Comparison of ENCODE assay signal across 1 cellular context in the genomic region with DNA sequence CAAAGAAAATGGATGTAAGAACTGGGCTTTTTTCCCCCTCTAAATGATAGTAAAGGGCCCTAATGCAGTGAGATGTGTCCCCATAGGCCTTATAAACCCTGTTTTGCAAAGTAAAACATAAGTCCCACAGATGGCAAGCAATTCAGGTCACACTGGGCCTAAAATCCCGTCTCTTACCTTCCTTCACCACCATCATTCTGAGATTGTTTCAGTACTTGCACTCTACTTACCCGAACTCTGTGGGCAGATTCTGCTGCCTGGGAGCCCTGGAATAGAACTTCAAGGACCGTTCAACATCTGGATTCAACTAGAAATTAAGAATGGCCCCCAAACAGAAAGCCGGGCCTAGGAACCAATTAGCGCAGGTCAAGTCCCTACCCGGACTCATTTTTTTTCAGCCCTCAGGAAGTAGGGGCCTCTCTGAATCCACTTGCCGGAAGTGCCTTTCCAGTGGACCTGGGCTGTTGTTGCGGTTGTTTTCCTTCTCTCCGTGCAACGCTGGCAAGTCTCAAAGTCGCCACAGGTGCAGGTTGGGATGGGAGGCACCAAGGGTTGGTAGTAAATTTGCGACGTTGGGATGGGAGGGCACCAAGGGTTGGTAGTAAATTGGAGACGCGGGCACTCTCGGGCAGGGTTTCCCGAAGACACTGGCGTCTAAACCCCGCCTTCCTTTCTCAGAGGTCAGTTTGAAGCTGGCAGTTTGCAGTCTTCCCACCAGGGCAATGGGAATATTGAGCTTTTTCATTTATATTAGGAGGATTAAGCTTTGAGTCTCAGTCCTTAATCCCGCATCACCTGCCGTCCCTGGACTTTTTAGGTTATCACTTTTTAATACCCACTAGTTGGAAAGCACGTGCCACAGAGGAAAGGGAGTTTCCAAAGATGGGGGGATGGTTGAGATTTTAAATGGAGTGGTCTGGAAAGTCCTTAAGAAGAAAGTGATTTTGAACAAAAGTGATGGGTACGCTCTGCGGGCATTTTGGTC.
TF ChIP-seq lines count a peak whose summit lies in the region.

A gene with protein sequence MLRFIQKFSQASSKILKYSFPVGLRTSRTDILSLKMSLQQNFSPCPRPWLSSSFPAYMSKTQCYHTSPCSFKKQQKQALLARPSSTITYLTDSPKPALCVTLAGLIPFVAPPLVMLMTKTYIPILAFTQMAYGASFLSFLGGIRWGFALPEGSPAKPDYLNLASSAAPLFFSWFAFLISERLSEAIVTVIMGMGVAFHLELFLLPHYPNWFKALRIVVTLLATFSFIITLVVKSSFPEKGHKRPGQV (plus strand): TSS at position 429 of the 985 bp plus-strand sequence. CDS start 2,888 bp downstream, outside the sequence.

TF ChIP-seq in K562, 482 proteins besides CTCF, POLR2A, EP300 and RAD21 (continued from another document and continues in another):
- TF ChIP-seq, protein P1, sequence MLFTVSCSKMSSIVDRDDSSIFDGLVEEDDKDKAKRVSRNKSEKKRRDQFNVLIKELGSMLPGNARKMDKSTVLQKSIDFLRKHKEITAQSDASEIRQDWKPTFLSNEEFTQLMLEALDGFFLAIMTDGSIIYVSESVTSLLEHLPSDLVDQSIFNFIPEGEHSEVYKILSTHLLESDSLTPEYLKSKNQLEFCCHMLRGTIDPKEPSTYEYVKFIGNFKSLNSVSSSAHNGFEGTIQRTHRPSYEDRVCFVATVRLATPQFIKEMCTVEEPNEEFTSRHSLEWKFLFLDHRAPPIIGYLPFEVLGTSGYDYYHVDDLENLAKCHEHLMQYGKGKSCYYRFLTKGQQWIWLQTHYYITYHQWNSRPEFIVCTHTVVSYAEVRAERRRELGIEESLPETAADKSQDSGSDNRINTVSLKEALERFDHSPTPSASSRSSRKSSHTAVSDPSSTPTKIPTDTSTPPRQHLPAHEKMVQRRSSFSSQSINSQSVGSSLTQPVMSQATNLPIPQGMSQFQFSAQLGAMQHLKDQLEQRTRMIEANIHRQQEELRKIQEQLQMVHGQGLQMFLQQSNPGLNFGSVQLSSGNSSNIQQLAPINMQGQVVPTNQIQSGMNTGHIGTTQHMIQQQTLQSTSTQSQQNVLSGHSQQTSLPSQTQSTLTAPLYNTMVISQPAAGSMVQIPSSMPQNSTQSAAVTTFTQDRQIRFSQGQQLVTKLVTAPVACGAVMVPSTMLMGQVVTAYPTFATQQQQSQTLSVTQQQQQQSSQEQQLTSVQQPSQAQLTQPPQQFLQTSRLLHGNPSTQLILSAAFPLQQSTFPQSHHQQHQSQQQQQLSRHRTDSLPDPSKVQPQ (CRISPR knock-in tag; IDR thresholded peaks at IDR 0.05; ENCODE audit: borderline replicate concordance): no peak
- TF ChIP-seq TBP (optimal IDR thresholded peaks at IDR 0.05; ENCODE audit: low read depth, low read length): peak; percentile 95
- TF ChIP-seq, protein P2, sequence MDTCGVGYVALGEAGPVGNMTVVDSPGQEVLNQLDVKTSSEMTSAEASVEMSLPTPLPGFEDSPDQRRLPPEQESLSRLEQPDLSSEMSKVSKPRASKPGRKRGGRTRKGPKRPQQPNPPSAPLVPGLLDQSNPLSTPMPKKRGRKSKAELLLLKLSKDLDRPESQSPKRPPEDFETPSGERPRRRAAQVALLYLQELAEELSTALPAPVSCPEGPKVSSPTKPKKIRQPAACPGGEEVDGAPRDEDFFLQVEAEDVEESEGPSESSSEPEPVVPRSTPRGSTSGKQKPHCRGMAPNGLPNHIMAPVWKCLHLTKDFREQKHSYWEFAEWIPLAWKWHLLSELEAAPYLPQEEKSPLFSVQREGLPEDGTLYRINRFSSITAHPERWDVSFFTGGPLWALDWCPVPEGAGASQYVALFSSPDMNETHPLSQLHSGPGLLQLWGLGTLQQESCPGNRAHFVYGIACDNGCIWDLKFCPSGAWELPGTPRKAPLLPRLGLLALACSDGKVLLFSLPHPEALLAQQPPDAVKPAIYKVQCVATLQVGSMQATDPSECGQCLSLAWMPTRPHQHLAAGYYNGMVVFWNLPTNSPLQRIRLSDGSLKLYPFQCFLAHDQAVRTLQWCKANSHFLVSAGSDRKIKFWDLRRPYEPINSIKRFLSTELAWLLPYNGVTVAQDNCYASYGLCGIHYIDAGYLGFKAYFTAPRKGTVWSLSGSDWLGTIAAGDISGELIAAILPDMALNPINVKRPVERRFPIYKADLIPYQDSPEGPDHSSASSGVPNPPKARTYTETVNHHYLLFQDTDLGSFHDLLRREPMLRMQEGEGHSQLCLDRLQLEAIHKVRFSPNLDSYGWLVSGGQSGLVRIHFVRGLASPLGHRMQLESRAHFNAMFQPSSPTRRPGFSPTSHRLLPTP (IDR thresholded peaks at IDR 0.05; ENCODE audit: borderline replicate concordance, extremely low read depth, insufficient read length): no peak
- TF ChIP-seq, protein P3, sequence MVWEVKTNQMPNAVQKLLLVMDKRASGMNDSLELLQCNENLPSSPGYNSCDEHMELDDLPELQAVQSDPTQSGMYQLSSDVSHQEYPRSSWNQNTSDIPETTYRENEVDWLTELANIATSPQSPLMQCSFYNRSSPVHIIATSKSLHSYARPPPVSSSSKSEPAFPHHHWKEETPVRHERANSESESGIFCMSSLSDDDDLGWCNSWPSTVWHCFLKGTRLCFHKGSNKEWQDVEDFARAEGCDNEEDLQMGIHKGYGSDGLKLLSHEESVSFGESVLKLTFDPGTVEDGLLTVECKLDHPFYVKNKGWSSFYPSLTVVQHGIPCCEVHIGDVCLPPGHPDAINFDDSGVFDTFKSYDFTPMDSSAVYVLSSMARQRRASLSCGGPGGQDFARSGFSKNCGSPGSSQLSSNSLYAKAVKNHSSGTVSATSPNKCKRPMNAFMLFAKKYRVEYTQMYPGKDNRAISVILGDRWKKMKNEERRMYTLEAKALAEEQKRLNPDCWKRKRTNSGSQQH (CRISPR knock-in tag; IDR thresholded peaks at IDR 0.05): peak; percentile 90
- TF ChIP-seq NBN (IDR thresholded peaks at IDR 0.05; ENCODE audit: low read depth): peak; percentile 70
- TF ChIP-seq ZNF583 (CRISPR knock-in tag; IDR thresholded peaks at IDR 0.05): peak; percentile 68; the same call in 1 of the 2 replicates
- TF ChIP-seq MYNN (IDR thresholded peaks at IDR 0.05): no peak; the same call in 1 of the 2 replicates
- TF ChIP-seq MYNN (CRISPR knock-in tag; IDR thresholded peaks at IDR 0.05): no peak
- no peak for TF ChIP-seq BRCA1 (IDR thresholded peaks at IDR 0.05)
- no peak for TF ChIP-seq BRCA1 (CRISPR knock-in tag; IDR thresholded peaks at IDR 0.05)
- TF ChIP-seq SIRT6 (IDR thresholded peaks at IDR 0.05; ENCODE audit: low read depth, low read length): peak; percentile 53
- TF ChIP-seq BHLHE40 (IDR thresholded peaks at IDR 0.05; ENCODE audit: low read length): peak; percentile 75
- no peak for TF ChIP-seq THRAP3 (IDR thresholded peaks at IDR 0.05; ENCODE audit: borderline replicate concordance)
- TF ChIP-seq, protein P4, sequence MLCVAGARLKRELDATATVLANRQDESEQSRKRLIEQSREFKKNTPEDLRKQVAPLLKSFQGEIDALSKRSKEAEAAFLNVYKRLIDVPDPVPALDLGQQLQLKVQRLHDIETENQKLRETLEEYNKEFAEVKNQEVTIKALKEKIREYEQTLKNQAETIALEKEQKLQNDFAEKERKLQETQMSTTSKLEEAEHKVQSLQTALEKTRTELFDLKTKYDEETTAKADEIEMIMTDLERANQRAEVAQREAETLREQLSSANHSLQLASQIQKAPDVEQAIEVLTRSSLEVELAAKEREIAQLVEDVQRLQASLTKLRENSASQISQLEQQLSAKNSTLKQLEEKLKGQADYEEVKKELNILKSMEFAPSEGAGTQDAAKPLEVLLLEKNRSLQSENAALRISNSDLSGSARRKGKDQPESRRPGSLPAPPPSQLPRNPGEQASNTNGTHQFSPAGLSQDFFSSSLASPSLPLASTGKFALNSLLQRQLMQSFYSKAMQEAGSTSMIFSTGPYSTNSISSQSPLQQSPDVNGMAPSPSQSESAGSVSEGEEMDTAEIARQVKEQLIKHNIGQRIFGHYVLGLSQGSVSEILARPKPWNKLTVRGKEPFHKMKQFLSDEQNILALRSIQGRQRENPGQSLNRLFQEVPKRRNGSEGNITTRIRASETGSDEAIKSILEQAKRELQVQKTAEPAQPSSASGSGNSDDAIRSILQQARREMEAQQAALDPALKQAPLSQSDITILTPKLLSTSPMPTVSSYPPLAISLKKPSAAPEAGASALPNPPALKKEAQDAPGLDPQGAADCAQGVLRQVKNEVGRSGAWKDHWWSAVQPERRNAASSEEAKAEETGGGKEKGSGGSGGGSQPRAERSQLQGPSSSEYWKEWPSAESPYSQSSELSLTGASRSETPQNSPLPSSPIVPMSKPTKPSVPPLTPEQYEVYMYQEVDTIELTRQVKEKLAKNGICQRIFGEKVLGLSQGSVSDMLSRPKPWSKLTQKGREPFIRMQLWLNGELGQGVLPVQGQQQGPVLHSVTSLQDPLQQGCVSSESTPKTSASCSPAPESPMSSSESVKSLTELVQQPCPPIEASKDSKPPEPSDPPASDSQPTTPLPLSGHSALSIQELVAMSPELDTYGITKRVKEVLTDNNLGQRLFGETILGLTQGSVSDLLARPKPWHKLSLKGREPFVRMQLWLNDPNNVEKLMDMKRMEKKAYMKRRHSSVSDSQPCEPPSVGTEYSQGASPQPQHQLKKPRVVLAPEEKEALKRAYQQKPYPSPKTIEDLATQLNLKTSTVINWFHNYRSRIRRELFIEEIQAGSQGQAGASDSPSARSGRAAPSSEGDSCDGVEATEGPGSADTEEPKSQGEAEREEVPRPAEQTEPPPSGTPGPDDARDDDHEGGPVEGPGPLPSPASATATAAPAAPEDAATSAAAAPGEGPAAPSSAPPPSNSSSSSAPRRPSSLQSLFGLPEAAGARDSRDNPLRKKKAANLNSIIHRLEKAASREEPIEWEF (CRISPR knock-in tag; IDR thresholded peaks at IDR 0.05): no peak
- no peak; the same call in 1 of the 2 replicates for TF ChIP-seq SMARCE1 (IDR thresholded peaks at IDR 0.05)
- peak; percentile 79; the same call in 1 of the 2 replicates for TF ChIP-seq RNF2 (IDR thresholded peaks at IDR 0.05)
- TF ChIP-seq, protein P5, sequence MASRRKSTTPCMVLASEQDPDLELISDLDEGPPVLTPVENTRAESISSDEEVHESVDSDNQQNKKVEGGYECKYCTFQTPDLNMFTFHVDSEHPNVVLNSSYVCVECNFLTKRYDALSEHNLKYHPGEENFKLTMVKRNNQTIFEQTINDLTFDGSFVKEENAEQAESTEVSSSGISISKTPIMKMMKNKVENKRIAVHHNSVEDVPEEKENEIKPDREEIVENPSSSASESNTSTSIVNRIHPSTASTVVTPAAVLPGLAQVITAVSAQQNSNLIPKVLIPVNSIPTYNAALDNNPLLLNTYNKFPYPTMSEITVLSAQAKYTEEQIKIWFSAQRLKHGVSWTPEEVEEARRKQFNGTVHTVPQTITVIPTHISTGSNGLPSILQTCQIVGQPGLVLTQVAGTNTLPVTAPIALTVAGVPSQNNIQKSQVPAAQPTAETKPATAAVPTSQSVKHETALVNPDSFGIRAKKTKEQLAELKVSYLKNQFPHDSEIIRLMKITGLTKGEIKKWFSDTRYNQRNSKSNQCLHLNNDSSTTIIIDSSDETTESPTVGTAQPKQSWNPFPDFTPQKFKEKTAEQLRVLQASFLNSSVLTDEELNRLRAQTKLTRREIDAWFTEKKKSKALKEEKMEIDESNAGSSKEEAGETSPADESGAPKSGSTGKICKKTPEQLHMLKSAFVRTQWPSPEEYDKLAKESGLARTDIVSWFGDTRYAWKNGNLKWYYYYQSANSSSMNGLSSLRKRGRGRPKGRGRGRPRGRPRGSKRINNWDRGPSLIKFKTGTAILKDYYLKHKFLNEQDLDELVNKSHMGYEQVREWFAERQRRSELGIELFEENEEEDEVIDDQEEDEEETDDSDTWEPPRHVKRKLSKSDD (conservative IDR thresholded peaks at IDR 0.05; ENCODE audit: low read length): peak; percentile 87; the same call in 1 of the 2 replicates
- TF ChIP-seq, protein P6, sequence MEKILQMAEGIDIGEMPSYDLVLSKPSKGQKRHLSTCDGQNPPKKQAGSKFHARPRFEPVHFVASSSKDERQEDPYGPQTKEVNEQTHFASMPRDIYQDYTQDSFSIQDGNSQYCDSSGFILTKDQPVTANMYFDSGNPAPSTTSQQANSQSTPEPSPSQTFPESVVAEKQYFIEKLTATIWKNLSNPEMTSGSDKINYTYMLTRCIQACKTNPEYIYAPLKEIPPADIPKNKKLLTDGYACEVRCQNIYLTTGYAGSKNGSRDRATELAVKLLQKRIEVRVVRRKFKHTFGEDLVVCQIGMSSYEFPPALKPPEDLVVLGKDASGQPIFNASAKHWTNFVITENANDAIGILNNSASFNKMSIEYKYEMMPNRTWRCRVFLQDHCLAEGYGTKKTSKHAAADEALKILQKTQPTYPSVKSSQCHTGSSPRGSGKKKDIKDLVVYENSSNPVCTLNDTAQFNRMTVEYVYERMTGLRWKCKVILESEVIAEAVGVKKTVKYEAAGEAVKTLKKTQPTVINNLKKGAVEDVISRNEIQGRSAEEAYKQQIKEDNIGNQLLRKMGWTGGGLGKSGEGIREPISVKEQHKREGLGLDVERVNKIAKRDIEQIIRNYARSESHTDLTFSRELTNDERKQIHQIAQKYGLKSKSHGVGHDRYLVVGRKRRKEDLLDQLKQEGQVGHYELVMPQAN (IDR thresholded peaks at IDR 0.05; ENCODE audit: borderline replicate concordance): peak; percentile 89
- TF ChIP-seq, protein P7, sequence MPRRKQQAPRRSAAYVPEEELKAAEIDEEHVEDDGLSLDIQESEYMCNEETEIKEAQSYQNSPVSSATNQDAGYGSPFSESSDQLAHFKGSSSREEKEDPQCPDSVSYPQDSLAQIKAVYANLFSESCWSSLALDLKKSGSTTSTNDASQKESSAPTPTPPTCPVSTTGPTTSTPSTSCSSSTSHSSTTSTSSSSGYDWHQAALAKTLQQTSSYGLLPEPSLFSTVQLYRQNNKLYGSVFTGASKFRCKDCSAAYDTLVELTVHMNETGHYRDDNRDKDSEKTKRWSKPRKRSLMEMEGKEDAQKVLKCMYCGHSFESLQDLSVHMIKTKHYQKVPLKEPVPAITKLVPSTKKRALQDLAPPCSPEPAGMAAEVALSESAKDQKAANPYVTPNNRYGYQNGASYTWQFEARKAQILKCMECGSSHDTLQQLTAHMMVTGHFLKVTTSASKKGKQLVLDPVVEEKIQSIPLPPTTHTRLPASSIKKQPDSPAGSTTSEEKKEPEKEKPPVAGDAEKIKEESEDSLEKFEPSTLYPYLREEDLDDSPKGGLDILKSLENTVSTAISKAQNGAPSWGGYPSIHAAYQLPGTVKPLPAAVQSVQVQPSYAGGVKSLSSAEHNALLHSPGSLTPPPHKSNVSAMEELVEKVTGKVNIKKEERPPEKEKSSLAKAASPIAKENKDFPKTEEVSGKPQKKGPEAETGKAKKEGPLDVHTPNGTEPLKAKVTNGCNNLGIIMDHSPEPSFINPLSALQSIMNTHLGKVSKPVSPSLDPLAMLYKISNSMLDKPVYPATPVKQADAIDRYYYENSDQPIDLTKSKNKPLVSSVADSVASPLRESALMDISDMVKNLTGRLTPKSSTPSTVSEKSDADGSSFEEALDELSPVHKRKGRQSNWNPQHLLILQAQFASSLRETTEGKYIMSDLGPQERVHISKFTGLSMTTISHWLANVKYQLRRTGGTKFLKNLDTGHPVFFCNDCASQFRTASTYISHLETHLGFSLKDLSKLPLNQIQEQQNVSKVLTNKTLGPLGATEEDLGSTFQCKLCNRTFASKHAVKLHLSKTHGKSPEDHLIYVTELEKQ (CRISPR knock-in tag; IDR thresholded peaks at IDR 0.05): no peak
- TF ChIP-seq MCM7 (IDR thresholded peaks at IDR 0.05): no peak
- no peak; the same call in 1 of the 2 replicates for TF ChIP-seq FOXP1 (CRISPR knock-in tag; IDR thresholded peaks at IDR 0.05)
- no peak for TF ChIP-seq RFX1 (IDR thresholded peaks at IDR 0.05)
- peak; percentile 51; the same call in 1 of the 2 replicates for TF ChIP-seq CREM (IDR thresholded peaks at IDR 0.05; ENCODE audit: low read depth)
- no peak for TF ChIP-seq BMI1 (IDR thresholded peaks at IDR 0.05; ENCODE audit: low read length)
- peak; percentile 88 for TF ChIP-seq FOXJ2 (tag; IDR thresholded peaks at IDR 0.05)
- peak; percentile 59 for TF ChIP-seq CTBP1 (IDR thresholded peaks at IDR 0.05; ENCODE audit: borderline replicate concordance)
- no peak for TF ChIP-seq ZNF140 (CRISPR knock-in tag; IDR thresholded peaks at IDR 0.05)
- no peak for TF ChIP-seq RBM22 (IDR thresholded peaks at IDR 0.05; ENCODE audit: low read depth, low read length, poor library complexity, severe bottlenecking)
